12 cellular contexts compared by ENCODE assay signal in genomic region chr5:18333841-18334240, GRCh38.
DNase-seq lines count a peak whose midpoint lies in the region; ATAC-seq and TF ChIP-seq lines count a peak whose summit lies in the region.
"Had no signal": no experiment of that assay in that cellular context is flagged by ENCODE, and none has a peak within 500 bp of the region (broad histone marks: within the 10 kb centered on the region; RNA-seq: fewer than 3 reads in every experiment).

No MANE protein-coding gene starts in this region.

- H3K4me1 ChIP-seq in prostate gland (replicated peaks), result no peaks in the 10 kb centered on the region
- H3K4me1 ChIP-seq: A549, BLaER1 had no signal

- H3K27ac ChIP-seq in prostate gland, result no peak overlapping the region
- H3K27ac ChIP-seq: A549, BLaER1 had no signal

- WGBS in prostate gland, result 27% methylated on average over 1 of the region's 1 CpG

- TF ChIP-seq CTCF in epithelial cell of esophagus (IDR thresholded peaks at IDR 0.05; ENCODE audit: insufficient read depth, low read depth, low read length, missing control alignments), result no peak
- TF ChIP-seq CTCF in prostate gland (IDR thresholded peaks at IDR 0.05), result no peak

- intact Hi-C loops in prostate gland (cut with DNase I), result no loop called here

- H3K4me3 ChIP-seq in epithelial cell of esophagus (ENCODE audit: low read length) (no peak overlapping the region), prostate gland (no peak overlapping the region)
- H3K4me3 ChIP-seq: A549, BLaER1 had no signal

- ATAC-seq in GM21390 (IDR thresholded peaks at IDR 0.05; ENCODE audit: unreplicated experiment), result no peak
- ATAC-seq in HG03175 (IDR thresholded peaks at IDR 0.05; ENCODE audit: unreplicated experiment), result no peak
- ATAC-seq: A549 had no signal

- no peaks in the 10 kb centered on the region for H3K27me3 ChIP-seq in prostate gland (replicated peaks; ENCODE audit: insufficient read depth)
- H3K27me3 ChIP-seq: BLaER1 had no signal

- H3K9me3 ChIP-seq in prostate gland, result no peaks in the 10 kb centered on the region
- H3K9me3 ChIP-seq: A549, BLaER1 had no signal

- no peak for TF ChIP-seq POLR2A in prostate gland (IDR thresholded peaks at IDR 0.05)

- no peaks in the 10 kb centered on the region for H3K36me3 ChIP-seq in prostate gland
- H3K36me3 ChIP-seq: BLaER1 had no signal

- DNase-seq in amniotic epithelial cell (ENCODE audit: low read depth) (peak; percentile 54), epithelial cell of esophagus (ENCODE audit: low read depth) (peak; percentile 23), left kidney (ENCODE audit: low read depth, low spot score) (peak; percentile 24), AML-193 (lab: John Stamatoyannopoulos, UW) (no peak), prostate gland (ENCODE audit: low spot score) (no peak)
- DNase-seq: DMS 273 treated with DMSO at 0.1 percent for 48 hours, HCEC 1CT, HFFc6 had no signal

Comparison
In these comparisons a context has a peak if more than half of its experiments do, and no peak if none do; other contexts are left out.
1. DNase-seq: peak in amniotic epithelial cell (single experiment), epithelial cell of esophagus (single experiment) and left kidney (single experiment); none in AML-193 (0 of 2) and prostate gland (single experiment).